13 cellular contexts compared by ENCODE assay signal in the genomic region with DNA sequence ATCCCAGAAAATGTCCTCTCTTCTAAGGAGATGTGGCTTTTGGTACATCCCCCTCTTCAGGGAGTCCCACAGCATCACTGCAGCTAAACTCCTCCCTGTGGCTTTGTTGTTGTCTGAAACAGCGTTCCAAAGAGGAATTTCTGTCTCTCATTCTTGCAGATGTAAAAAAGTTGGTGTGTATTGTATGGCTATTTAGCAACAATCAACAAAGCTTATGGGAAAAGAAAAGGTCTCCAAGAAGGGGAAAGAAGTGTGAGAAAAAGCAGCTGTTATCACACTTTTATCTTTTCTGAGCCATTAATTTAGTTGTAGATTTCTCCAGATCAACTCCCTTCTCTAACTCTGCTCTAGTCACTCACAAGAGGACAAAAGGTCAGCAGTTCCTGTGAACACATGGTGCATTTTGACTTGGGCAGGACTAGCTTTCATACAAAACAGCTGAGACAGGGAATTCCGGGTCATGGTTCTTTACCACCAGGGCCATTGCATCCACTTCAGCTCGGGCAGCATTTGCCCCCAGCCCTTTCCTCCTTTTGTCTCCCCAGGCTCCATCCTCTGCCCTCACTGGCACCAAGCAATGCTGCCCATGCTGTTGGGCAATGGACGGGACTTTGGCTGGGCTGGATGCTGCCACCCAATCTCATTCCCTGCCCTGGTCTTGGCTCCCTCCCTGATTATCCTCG.
DNase-seq lines count a peak whose midpoint lies in the region; ATAC-seq and TF ChIP-seq lines count a peak whose summit lies in the region.
"Had no signal": no experiment of that assay in that cellular context is flagged by ENCODE, and none has a peak within 500 bp of the region (broad histone marks: within the 10 kb centered on the region; RNA-seq: fewer than 3 reads in every experiment).

No MANE protein-coding gene starts in this region.

- H3K4me3 ChIP-seq in SK-N-SH (ENCODE audit: low read depth in 2 of 2, low read length in 1 of 2) (no peak overlapping the region), fibroblast of mammary gland (ENCODE audit: control insufficient read depth, low read depth, low read length) (no peak overlapping the region), neuron (ENCODE audit: low read length) (no peak overlapping the region), upper lobe of left lung (no peak overlapping the region)

- TF ChIP-seq CTCF in SK-N-SH (IDR thresholded peaks at IDR 0.05), result no peak
- TF ChIP-seq CTCF in fibroblast of mammary gland (conservative IDR thresholded peaks at IDR 0.05; ENCODE audit: control insufficient read depth, insufficient read depth, low read depth, low read length), result no peak
- no peak for TF ChIP-seq CTCF in upper lobe of left lung (IDR thresholded peaks at IDR 0.05)
- no peak for TF ChIP-seq CTCF in HFFc6 (IDR thresholded peaks at IDR 0.05)

- H3K9me3 ChIP-seq in SK-N-SH (no peaks in the 10 kb centered on the region), neuron (ENCODE audit: low read length) (peaks cover 1% of the 10 kb centered on the region), upper lobe of left lung (no peaks in the 10 kb centered on the region)

- no peak overlapping the region for H3K27ac ChIP-seq in SK-N-SH (ENCODE audit: low read depth in 2 of 2, low read length in 1 of 2)
- peak overlapping the region in 3 of 4 donors; percentile 20 to 40 (median 33) for H3K27ac ChIP-seq in upper lobe of left lung

- no peak for TF ChIP-seq RAD21 in SK-N-SH (IDR thresholded peaks at IDR 0.05; ENCODE audit: low read length)

- peak in 1 of 2 donors; percentile 71 for ATAC-seq in upper lobe of left lung (ENCODE audit: low FRiP score in 2 of 2)
- ATAC-seq in HG02938 (IDR thresholded peaks at IDR 0.05; ENCODE audit: unreplicated experiment), result no peak

- POLR2A ChIA-PET in SK-N-SH (lab: Yijun Ruan, JAX), result no interaction called here

- H3K4me1 ChIP-seq in SK-N-SH (ENCODE audit: control insufficient read depth in 1 of 2, insufficient read depth in 2 of 2, low read depth in 1 of 2, low read length in 1 of 2), result peaks cover 0 to 3% of the 10 kb centered on the region in 2 experiments; a peak in 1 of 4 replicates
- H3K4me1 ChIP-seq in neuron (ENCODE audit: insufficient read depth, low read length), result peaks cover 29% of the 10 kb centered on the region
- H3K4me1 ChIP-seq in upper lobe of left lung, result no peaks in the 10 kb centered on the region

- no peaks in the 10 kb centered on the region for H3K79me2 ChIP-seq in SK-N-SH (ENCODE audit: insufficient read depth)

- CTCF ChIA-PET in SK-N-SH (lab: Yijun Ruan, JAX), result no interaction called here

- peaks cover 6% of the 10 kb centered on the region for H3K4me1 Mint-ChIP-seq in HFFc6 (ENCODE audit: low read depth)

- no peaks in the 10 kb centered on the region for H3K27me3 Mint-ChIP-seq in HFFc6 (ENCODE audit: insufficient read depth)

- no peak overlapping the region for H3K27ac Mint-ChIP-seq in HFFc6

- peaks cover 3% of the 10 kb centered on the region; the same call in 1 of the 2 replicates for H3K9me3 Mint-ChIP-seq in HFFc6

- H3K36me3 Mint-ChIP-seq in HFFc6 (ENCODE audit: low read depth), result peaks cover 5% of the 10 kb centered on the region; the same call in 1 of the 2 replicates

- no peaks in the 10 kb centered on the region for H3K9me2 ChIP-seq in SK-N-SH

- no peak for TF ChIP-seq EP300 in SK-N-SH (IDR thresholded peaks at IDR 0.05; ENCODE audit: borderline replicate concordance in 1 of 2, low read depth in 1 of 2, low read length in 1 of 2)
- no peak for TF ChIP-seq EP300 in upper lobe of left lung (IDR thresholded peaks at IDR 0.05)

- no peak for TF ChIP-seq POLR2A in upper lobe of left lung (IDR thresholded peaks at IDR 0.05)

- no peaks in the 10 kb centered on the region for H3K27me3 ChIP-seq in SK-N-SH (ENCODE audit: insufficient read depth)
- no peaks in the 10 kb centered on the region for H3K27me3 ChIP-seq in neuron (ENCODE audit: insufficient read depth, low read length)
- no peaks in the 10 kb centered on the region for H3K27me3 ChIP-seq in upper lobe of left lung

- 93% methylated on average over 5 of the region's 5 CpGs for WGBS in SK-N-SH (ENCODE audit: low lambda C conversion rate)
- 66 to 77% methylated on average over 5 of the region's 5 CpGs for WGBS in upper lobe of left lung, 2 donors

- no peaks in the 10 kb centered on the region for H3F3A ChIP-seq in SK-N-SH (replicated peaks; ENCODE audit: insufficient read depth)

- no peaks in the 10 kb centered on the region for H4K20me1 ChIP-seq in SK-N-SH (ENCODE audit: insufficient read depth)

- H3K36me3 ChIP-seq in SK-N-SH (replicated peaks in 1 of 2; ENCODE audit: control insufficient read depth in 1 of 2, insufficient read depth in 2 of 2, low read length in 1 of 2) (no peaks in the 10 kb centered on the region), neuron (ENCODE audit: insufficient read depth, low read length) (no peaks in the 10 kb centered on the region), upper lobe of left lung (no peaks in the 10 kb centered on the region)

- no peak overlapping the region for H3K9ac ChIP-seq in SK-N-SH

- no peak overlapping the region for H3K4me2 ChIP-seq in SK-N-SH

- DNase-seq in SK-N-SH (no peak), fibroblast of mammary gland (ENCODE audit: low read depth) (peak; percentile 82), upper lobe of left lung (no peak), HFFc6 (no peak), NCI-H1694 treated with DMSO at 0.1 percent for 48 hours (lab: John Stamatoyannopoulos, UW) (no peak)
- DNase-seq: activated CD4-positive, alpha-beta T cell treated with anti-CD3 and anti-CD28 coated beads for 48 hours; activated naive CD4-positive, alpha-beta T cell; Calu3; NCI-H1105; NCI-H748 treated with DMSO at 0.1 percent for 48 hours; occipital lobe had no signal

- no peak overlapping the region for H3K4me3 Mint-ChIP-seq in HFFc6

- H2AFZ ChIP-seq in SK-N-SH (ENCODE audit: low read depth) (0 out of 2 replicates have a peak overlapping the region, but pooled peaks have one; percentile 7), neuron (ENCODE audit: low read depth, low read length) (peak overlapping the region; percentile 71)

TF ChIP-seq in SK-N-SH, 30 proteins besides CTCF, POLR2A, EP300 and RAD21 (continues in another document):
- TF ChIP-seq PBX3 (IDR thresholded peaks at IDR 0.05), result no peak
- no peak for TF ChIP-seq USF2 (IDR thresholded peaks at IDR 0.05; ENCODE audit: borderline replicate concordance, low read depth, low read length)
- TF ChIP-seq TCF12 (IDR thresholded peaks at IDR 0.05), result no peak
- TF ChIP-seq JUND (IDR thresholded peaks at IDR 0.05), result no peak
- TF ChIP-seq, protein P1, sequence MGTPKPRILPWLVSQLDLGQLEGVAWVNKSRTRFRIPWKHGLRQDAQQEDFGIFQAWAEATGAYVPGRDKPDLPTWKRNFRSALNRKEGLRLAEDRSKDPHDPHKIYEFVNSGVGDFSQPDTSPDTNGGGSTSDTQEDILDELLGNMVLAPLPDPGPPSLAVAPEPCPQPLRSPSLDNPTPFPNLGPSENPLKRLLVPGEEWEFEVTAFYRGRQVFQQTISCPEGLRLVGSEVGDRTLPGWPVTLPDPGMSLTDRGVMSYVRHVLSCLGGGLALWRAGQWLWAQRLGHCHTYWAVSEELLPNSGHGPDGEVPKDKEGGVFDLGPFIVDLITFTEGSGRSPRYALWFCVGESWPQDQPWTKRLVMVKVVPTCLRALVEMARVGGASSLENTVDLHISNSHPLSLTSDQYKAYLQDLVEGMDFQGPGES (IDR thresholded peaks at IDR 0.05; ENCODE audit: low read depth, low read length), result no peak
- TF ChIP-seq, protein P2, sequence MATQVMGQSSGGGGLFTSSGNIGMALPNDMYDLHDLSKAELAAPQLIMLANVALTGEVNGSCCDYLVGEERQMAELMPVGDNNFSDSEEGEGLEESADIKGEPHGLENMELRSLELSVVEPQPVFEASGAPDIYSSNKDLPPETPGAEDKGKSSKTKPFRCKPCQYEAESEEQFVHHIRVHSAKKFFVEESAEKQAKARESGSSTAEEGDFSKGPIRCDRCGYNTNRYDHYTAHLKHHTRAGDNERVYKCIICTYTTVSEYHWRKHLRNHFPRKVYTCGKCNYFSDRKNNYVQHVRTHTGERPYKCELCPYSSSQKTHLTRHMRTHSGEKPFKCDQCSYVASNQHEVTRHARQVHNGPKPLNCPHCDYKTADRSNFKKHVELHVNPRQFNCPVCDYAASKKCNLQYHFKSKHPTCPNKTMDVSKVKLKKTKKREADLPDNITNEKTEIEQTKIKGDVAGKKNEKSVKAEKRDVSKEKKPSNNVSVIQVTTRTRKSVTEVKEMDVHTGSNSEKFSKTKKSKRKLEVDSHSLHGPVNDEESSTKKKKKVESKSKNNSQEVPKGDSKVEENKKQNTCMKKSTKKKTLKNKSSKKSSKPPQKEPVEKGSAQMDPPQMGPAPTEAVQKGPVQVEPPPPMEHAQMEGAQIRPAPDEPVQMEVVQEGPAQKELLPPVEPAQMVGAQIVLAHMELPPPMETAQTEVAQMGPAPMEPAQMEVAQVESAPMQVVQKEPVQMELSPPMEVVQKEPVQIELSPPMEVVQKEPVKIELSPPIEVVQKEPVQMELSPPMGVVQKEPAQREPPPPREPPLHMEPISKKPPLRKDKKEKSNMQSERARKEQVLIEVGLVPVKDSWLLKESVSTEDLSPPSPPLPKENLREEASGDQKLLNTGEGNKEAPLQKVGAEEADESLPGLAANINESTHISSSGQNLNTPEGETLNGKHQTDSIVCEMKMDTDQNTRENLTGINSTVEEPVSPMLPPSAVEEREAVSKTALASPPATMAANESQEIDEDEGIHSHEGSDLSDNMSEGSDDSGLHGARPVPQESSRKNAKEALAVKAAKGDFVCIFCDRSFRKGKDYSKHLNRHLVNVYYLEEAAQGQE (IDR thresholded peaks at IDR 0.05; ENCODE audit: low read depth, low read length), result no peak
- no peak for TF ChIP-seq TAF1 (IDR thresholded peaks at IDR 0.05; ENCODE audit: borderline replicate concordance, low read depth, low read length)
- TF ChIP-seq RXRA (IDR thresholded peaks at IDR 0.05; ENCODE audit: borderline replicate concordance, low read depth), result no peak
- no peak for TF ChIP-seq CHD2 (IDR thresholded peaks at IDR 0.05; ENCODE audit: low read length, partially characterized antibody)

Comparison
In these comparisons a context has a peak if more than half of its experiments do, and no peak if none do; other contexts are left out.
1. H3K27ac ChIP-seq: peak in upper lobe of left lung (3 of 4); none in SK-N-SH (0 of 2).